8 cellular contexts compared by ENCODE assay signal in genomic region chr1:52927219-52928082, GRCh38. TPM values are rescaled to one million over a fixed set of nuclear protein-coding genes. Genes with fewer than 3 reads are reported as not detected.
DNase-seq lines count a peak whose midpoint lies in the region; ATAC-seq and TF ChIP-seq lines count a peak whose summit lies in the region.

Gene SCP2 (plus strand): TSS chr1:52927276. CDS start chr1:52927397, 121 bp downstream.

- H3K4me1 ChIP-seq in iPS-20b (ENCODE audit: insufficient read depth, low read length): no peaks in the 10 kb centered on the region

- peak within 1 kb of the TSS; percentile 50 for H3K27ac Mint-ChIP-seq in MCF 10A (ENCODE audit: low read depth, unreplicated experiment)

- H3K27me3 Mint-ChIP-seq in MCF 10A (ENCODE audit: insufficient read depth, unreplicated experiment): no peaks in the 10 kb centered on the region

- peak within 1 kb of the TSS; percentile 76 for H3K4me3 Mint-ChIP-seq in MCF 10A (ENCODE audit: unreplicated experiment)

- H3K9me3 ChIP-seq in iPS-20b (ENCODE audit: insufficient read depth, low read depth, low read length): no peaks in the 10 kb centered on the region

- ATAC-seq in HG02884 (IDR thresholded peaks at IDR 0.05; ENCODE audit: unreplicated experiment): no peak

- POLR2A ChIA-PET in MCF 10A (lab: Yijun Ruan, JAX): interaction anchor here (0.6 to 1.5 kb wide), 9 partner anchors 9 to 270 kb away, joined by 3 to 7 read pairs (median 4); no protein-coding TSS in a partner anchor

- peaks cover 6% of the 10 kb centered on the region for H3K36me3 Mint-ChIP-seq in MCF 10A (ENCODE audit: insufficient read depth, unreplicated experiment)

- H3K9me3 Mint-ChIP-seq in MCF 10A (ENCODE audit: unreplicated experiment): no peaks in the 10 kb centered on the region

- intact Hi-C loops in MCF 10A (cut with micrococcal nuclease): loop anchor here (5.0 kb wide), 2 partner anchors 90 to 260 kb away; no protein-coding TSS in a partner anchor

- peak; percentile 87 for DNase-seq in DMS 273 (lab: John Stamatoyannopoulos, UW; ENCODE audit: unreplicated experiment)
- no peak for DNase-seq in H4 (ENCODE audit: low spot score)
- DNase-seq in NCI-H1105 treated with DMSO at 0.1 percent for 48 hours (lab: John Stamatoyannopoulos, UW): peak; percentile 69
- DNase-seq in UCSD-AML1 (lab: John Stamatoyannopoulos, UW; ENCODE audit: unreplicated experiment): peak; percentile 71
- DNase-seq in MCF 10A (ENCODE audit: unreplicated experiment): peak; percentile 75

- CTCF ChIA-PET in MCF 10A (lab: Yijun Ruan, JAX): interaction anchor here (0.5 to 1.2 kb wide), 3 partner anchors 20 to 259 kb away, joined by 3 to 6 read pairs (median 3); no protein-coding TSS in a partner anchor

- no peak for TF ChIP-seq CTCF in MCF 10A (IDR thresholded peaks at IDR 0.05; ENCODE audit: unreplicated experiment)

- H3K4me1 Mint-ChIP-seq in MCF 10A (ENCODE audit: insufficient read depth, unreplicated experiment): peaks cover 5% of the 10 kb centered on the region

- peaks cover 65% of the 10 kb centered on the region for H3K27me3 ChIP-seq in iPS-20b (ENCODE audit: insufficient read depth, low read length)

- BruUV-seq in MCF 10A (replicated peaks; lab: Mats Ljungman, UMichigan): TSS peak; percentile 37

- H3K9ac ChIP-seq in iPS-20b (ENCODE audit: low read depth, low read length): peak within 1 kb of the TSS; percentile 40; the same call in 1 of the 2 replicates

- H3K36me3 ChIP-seq in iPS-20b (ENCODE audit: insufficient read depth, low read depth, low read length): no peaks in the 10 kb centered on the region

- H3K27ac ChIP-seq in iPS-20b (ENCODE audit: low read length) (no peak within 1 kb of the TSS), skin epidermis (peak within 1 kb of the TSS in 19 of 21 experiments; percentile 13 to 84 (median 72))

- H3K4me3 ChIP-seq in iPS-20b (ENCODE audit: low read length) (peak within 1 kb of the TSS; percentile 79), skin epidermis (peak within 1 kb of the TSS; percentile 47 to 68 (median 59))

RNA-seq across cellular contexts. Expression of gene SCP2, which starts in this region (rescaled TPM):
- total RNA-seq in H4 (2014; rRNA removed; shearing (Covaris generic)): 213 and 252 TPM in 2 replicates
- 53.8 and 61.3 TPM in 2 replicates for total RNA-seq in MCF 10A (2022)
